Comparison of ENCODE assay signal across 8 cellular contexts in genomic region chr18:32049393-32050161, GRCh38. TPM values are rescaled to one million over a fixed set of nuclear protein-coding genes. Genes with fewer than 3 reads are reported as not detected.
A peak's percentile ranks its signal among the peaks of the same experiment; 100 is the strongest.
DNase-seq lines count a peak whose midpoint lies in the region; ATAC-seq lines count a peak whose summit lies in the region.

No MANE protein-coding gene starts in this region.

- peak overlapping the region; percentile 86 to 100 (median 96) for H3K27ac ChIP-seq in BLaER1 treated with 17β-estradiol and CSF1 and Interleukin-3, amounts not matched to agents 10 nM and 100 nM

- H3K9me3 ChIP-seq in BLaER1 treated with 17β-estradiol and CSF1 and Interleukin-3, amounts not matched to agents 10 nM and 100 nM (replicated peaks in 1 of 11) = peaks cover 0 to 5% (median 0%) of the 10 kb centered on the region in 11 experiments; a peak in 1 of 22 replicates

- H3K4me2 ChIP-seq in BLaER1 treated with 17β-estradiol and CSF1 and Interleukin-3, amounts not matched to agents 10 nM and 100 nM = peak overlapping the region; percentile 90 to 99 (median 94)

- intact Hi-C loops in cardiac septum (cut with DNase I) = no loop called here

- H3K27me3 ChIP-seq in BLaER1 treated with 17β-estradiol and CSF1 and Interleukin-3, amounts not matched to agents 10 nM and 100 nM = no peaks in the 10 kb centered on the region

- peak; percentile 33 for ATAC-seq in HG02973 (IDR thresholded peaks at IDR 0.05; ENCODE audit: unreplicated experiment)

- H3K4me1 ChIP-seq in BLaER1 treated with 17β-estradiol and CSF1 and Interleukin-3, amounts not matched to agents 10 nM and 100 nM = peaks cover 36 to 78% (median 68%) of the 10 kb centered on the region in 10 experiments

- no peaks in the 10 kb centered on the region for H4K20me1 ChIP-seq in BLaER1 treated with 17β-estradiol and CSF1 and Interleukin-3, amounts not matched to agents 10 nM and 100 nM

- H3K4me3 ChIP-seq in BLaER1 treated with 17β-estradiol and CSF1 and Interleukin-3, amounts not matched to agents 10 nM and 100 nM = peak overlapping the region in 9 of 10 experiments; percentile 9 to 57 (median 43); a peak in 13 of 20 replicates

- H3K9ac ChIP-seq in BLaER1 treated with 17β-estradiol and CSF1 and Interleukin-3, amounts not matched to agents 10 nM and 100 nM = peak overlapping the region; percentile 77 to 93 (median 85)

- peak; percentile 14 for DNase-seq in activated CD4-positive, alpha-beta T cell treated with anti-CD3 and anti-CD28 coated beads, Interleukin-2, amount 50 U/mL, for 1 hour
- DNase-seq in cardiac septum (ENCODE audit: low spot score) = peak; percentile 79
- peak; percentile 16 for DNase-seq in stimulated activated CD8-positive, alpha-beta memory T cell treated with anti-CD3 and anti-CD28 coated beads, Interleukin-12 subunit alpha, Interleukin-12 subunit beta, amount 100 ng/mL, for 24 hours (ENCODE audit: extremely low read depth)
- DNase-seq in GM19240 (ENCODE audit: insufficient read length, low spot score) = no peak
- DNase-seq in NCI-H524 (lab: John Stamatoyannopoulos, UW) = no peak
- no peak for DNase-seq in glomerular visceral epithelial cell (ENCODE audit: extremely low spot score)

- H3K36me3 ChIP-seq in BLaER1 treated with 17β-estradiol and CSF1 and Interleukin-3, amounts not matched to agents 10 nM and 100 nM = peaks cover 28 to 86% (median 67%) of the 10 kb centered on the region in 11 experiments; a peak in 21 of 22 replicates

RNA-seq across cellular contexts. Expression of gene RNF125, which starts 31.0 kb away (rescaled TPM):
- total RNA-seq in cardiac septum = 1.5 TPM

RNA-seq across cellular contexts. Expression of gene RNF138, which starts 42.1 kb away (rescaled TPM):
- 8.6 TPM for total RNA-seq in cardiac septum

Comparison
In these comparisons a context has a peak if more than half of its experiments do, and no peak if none do; other contexts are left out.
1. DNase-seq: peak in activated CD4-positive, alpha-beta T cell treated with anti-CD3 and anti-CD28 coated beads, Interleukin-2, amount 50 U/mL, for 1 hour (single experiment), cardiac septum (single experiment) and stimulated activated CD8-positive, alpha-beta memory T cell treated with anti-CD3 and anti-CD28 coated beads, Interleukin-12 subunit alpha, Interleukin-12 subunit beta, amount 100 ng/mL, for 24 hours (single experiment); none in GM19240 (single experiment), NCI-H524 (0 of 2) and glomerular visceral epithelial cell (single experiment).